8 cellular contexts compared by ENCODE assay signal in the genomic region with DNA sequence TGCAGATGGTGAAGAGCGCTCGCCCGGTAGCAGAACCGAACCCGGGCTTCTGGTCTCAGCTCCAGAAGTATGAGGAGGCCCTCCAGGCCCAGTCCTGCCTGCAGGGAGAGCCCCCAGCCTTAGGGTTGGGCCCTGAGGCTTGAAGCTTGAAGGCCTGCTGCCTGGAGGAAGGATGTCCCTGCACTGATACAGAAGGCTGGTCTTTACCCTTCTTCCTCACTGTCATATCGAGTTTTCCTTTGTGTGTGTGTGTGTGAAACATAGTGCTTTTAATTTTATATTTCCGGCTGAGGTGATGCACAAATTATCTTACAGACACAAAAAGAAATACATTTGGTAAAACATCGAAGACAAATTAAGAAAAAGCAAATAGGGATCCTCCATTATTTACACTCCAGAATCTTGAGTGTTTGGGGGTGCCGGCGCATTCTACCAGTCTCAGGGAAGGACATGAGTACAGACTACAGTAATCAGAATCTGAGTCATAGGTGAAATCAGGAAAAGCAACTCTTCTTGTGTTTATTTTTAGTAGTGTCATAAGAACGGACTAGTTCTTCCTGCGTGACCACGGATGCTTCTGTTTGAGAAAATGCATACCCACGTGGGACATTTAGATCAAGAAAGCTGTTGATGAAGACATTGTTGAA. TPM values are rescaled to one million over a fixed set of nuclear protein-coding genes. Genes with fewer than 3 reads are reported as not detected.
DNase-seq lines count a peak whose midpoint lies in the region; ATAC-seq and TF ChIP-seq lines count a peak whose summit lies in the region.

No MANE protein-coding gene starts in this region.

- peaks cover 11% of the 10 kb centered on the region for H3K79me2 ChIP-seq in neural progenitor cell (ENCODE audit: low read depth)

- H2AFZ ChIP-seq in neural progenitor cell (replicated peaks): peak overlapping the region; percentile 70

- POLR2A ChIA-PET in T-cell (lab: Charles Lee): interaction anchor here in 1 of 2 donors (0.7 to 1.3 kb wide), 3 partner anchors 18 to 63 kb away, joined by 3 to 10 read pairs (median 4); a partner anchor contains a TSS

- ATAC-seq in HG02870 (IDR thresholded peaks at IDR 0.05; ENCODE audit: unreplicated experiment) (peak; percentile 2), T-cell (replicated peaks in 1 of 4) (peak in 3 of 4 experiments; percentile 0 to 1 (median 0)), HG02588 (IDR thresholded peaks at IDR 0.05; ENCODE audit: unreplicated experiment) (no peak)

- TF ChIP-seq CTCF in GM12865 (IDR thresholded peaks at IDR 0.05; ENCODE audit: insufficient read depth, low read depth, low read length, missing control alignments): no peak
- no peak for TF ChIP-seq CTCF in neural progenitor cell (IDR thresholded peaks at IDR 0.05)

- H3K4me2 ChIP-seq in neural progenitor cell: peak overlapping the region; percentile 87

- H3K4me1 Mint-ChIP-seq in T-cell (peaks cover 72 to 80% (median 79%) of the 10 kb centered on the region in 3 donors), neural progenitor cell (peaks cover 35% of the 10 kb centered on the region)

- no peaks in the 10 kb centered on the region for H3K9me3 Mint-ChIP-seq in T-cell
- no peaks in the 10 kb centered on the region for H3K9me3 Mint-ChIP-seq in neural progenitor cell

- no peaks in the 10 kb centered on the region for H3K9me3 ChIP-seq in esophagus (ENCODE audit: control insufficient read depth in 2 of 2, insufficient read depth in 1 of 2, low read depth in 1 of 2, low read length in 1 of 2)
- no peaks in the 10 kb centered on the region for H3K9me3 ChIP-seq in neural progenitor cell (ENCODE audit: low read depth)

- H4K20me1 ChIP-seq in neural progenitor cell (ENCODE audit: low read depth): peaks cover 30% of the 10 kb centered on the region

- H3K27me3 ChIP-seq in esophagus (ENCODE audit: control insufficient read depth in 1 of 2, insufficient read depth in 2 of 2, low read length in 2 of 2): no peaks in the 10 kb centered on the region
- peaks cover 36% of the 10 kb centered on the region for H3K27me3 ChIP-seq in neural progenitor cell

- H3K27ac ChIP-seq in esophagus (ENCODE audit: low read depth in 2 of 2, low read length in 1 of 2) (peak overlapping the region; percentile 94 to 99), neural progenitor cell (no peak overlapping the region)

- H3K4me1 ChIP-seq in esophagus (ENCODE audit: control insufficient read depth in 2 of 2, insufficient read depth in 2 of 2, low read length in 1 of 2) (peaks cover 19 to 39% of the 10 kb centered on the region in 2 donors), neural progenitor cell (peaks cover 8% of the 10 kb centered on the region)

- DNase-seq in GM12865 (ENCODE audit: low read depth) (peak; percentile 75), T-cell (peak in 2 of 34 experiments; percentile 21 to 39), neural progenitor cell (ENCODE audit: low spot score) (no peak), NCI-H2081 treated with DMSO at 0.1 percent for 48 hours (lab: John Stamatoyannopoulos, UW) (no peak), HuH-7 (ENCODE audit: low spot score) (no peak)

- H3K4me3 ChIP-seq in GM12865 (ENCODE audit: low read depth, low read length): peak overlapping the region; percentile 90
- H3K4me3 ChIP-seq in esophagus (ENCODE audit: low read depth in 1 of 2, low read length in 2 of 2): peak overlapping the region; percentile 48 to 74
- peak overlapping the region; percentile 71 for H3K4me3 ChIP-seq in neural progenitor cell

- CTCF ChIA-PET in T-cell (lab: Charles Lee): interaction anchor here in 1 of 2 donors (1.0 to 1.8 kb wide), 4 partner anchors 18 to 47 kb away, joined by 3 to 10 read pairs (median 4); a partner anchor contains a TSS

- peaks cover 20% of the 10 kb centered on the region for H3F3A ChIP-seq in neural progenitor cell (ENCODE audit: low read depth)

- no peaks in the 10 kb centered on the region for H3K36me3 ChIP-seq in esophagus (ENCODE audit: control insufficient read depth in 2 of 2, insufficient read depth in 2 of 2, low read length in 1 of 2)
- H3K36me3 ChIP-seq in neural progenitor cell: no peaks in the 10 kb centered on the region

- peaks cover 17% of the 10 kb centered on the region for H3K36me3 Mint-ChIP-seq in T-cell
- H3K36me3 Mint-ChIP-seq in neural progenitor cell: no peaks in the 10 kb centered on the region

- 11 to 14% methylated on average over 14 of the region's 14 CpGs for WGBS in esophagus, 2 donors

- H3K9ac ChIP-seq in neural progenitor cell: peak overlapping the region; percentile 57

- H3K27ac Mint-ChIP-seq in T-cell: peak overlapping the region; percentile 92 to 99
- H3K27ac Mint-ChIP-seq in neural progenitor cell: peak overlapping the region; percentile 48

- no peaks in the 10 kb centered on the region for H3K27me3 Mint-ChIP-seq in T-cell
- H3K27me3 Mint-ChIP-seq in neural progenitor cell (ENCODE audit: insufficient read depth, low read depth): peaks cover 4% of the 10 kb centered on the region

- H3K4me3 Mint-ChIP-seq in T-cell: peak overlapping the region; percentile 80 to 87 (median 87)
- peak overlapping the region; percentile 90 for H3K4me3 Mint-ChIP-seq in neural progenitor cell

RNA-seq across cellular contexts. Expression of a gene that starts 1.3 kb away (rescaled TPM):
- total RNA-seq in T-cell (10 to 100 TPM; 11.0 to 17.3 (median 15.4) TPM), neural progenitor cell (ENCODE audit: low replicate concordance) (5.1 and 8.9 TPM in 2 replicates)
- 1 to 10 TPM; 3.5 to 3.8 TPM for polyA plus RNA-seq in esophagus

RNA-seq across cellular contexts. Expression of a gene that starts 3.7 kb away (rescaled TPM):
- total RNA-seq in T-cell (10 to 100 TPM; 44.6 to 89.5 (median 79.8) TPM), neural progenitor cell (ENCODE audit: low replicate concordance) (4.2 and 6.9 TPM in 2 replicates)
- 10 to 100 TPM in 1 of 2 donors, 1 to 10 TPM in 1; 4.8 to 16.2 TPM for polyA plus RNA-seq in esophagus

RNA-seq across cellular contexts. Expression of a gene that starts 6.8 kb away (rescaled TPM):
- total RNA-seq in T-cell (100 to 1,000 TPM in 4 of 5 donors, 10 to 100 TPM in 1; 87.6 to 202 (median 189) TPM), neural progenitor cell (ENCODE audit: low replicate concordance) (2.7 and 7.5 TPM in 2 replicates)
- polyA plus RNA-seq in esophagus: 100 to 1,000 TPM in 1 of 2 donors, 10 to 100 TPM in 1; 65.9 to 160 TPM

RNA-seq across cellular contexts. Expression of a gene that starts 25.1 kb away (rescaled TPM):
- total RNA-seq in T-cell (100 to 1,000 TPM in 2 of 5 donors, 10 to 100 TPM in 3; 73.3 to 107 (median 96.1) TPM), neural progenitor cell (ENCODE audit: low replicate concordance) (16.1 and 62.9 TPM in 2 replicates)
- polyA plus RNA-seq in esophagus: 10 to 100 TPM; 17.5 to 28.4 TPM

Comparison
In these comparisons a context has a peak if more than half of its experiments do, and no peak if none do; other contexts are left out.
1. RNA of a gene that starts 6.8 kb away (total RNA-seq): 87.6 to 202 TPM in T-cell; 2.7 to 7.5 TPM in neural progenitor cell; every median in the first group is over 10 times any median in the second.
2. Peak in every context shown above with its lines, with median percentiles within 50 percentile points of each other: H3K4me3 ChIP-seq.